12 cellular contexts compared by ENCODE assay signal in genomic region chr6:34530753-34531365, GRCh38. TPM values are rescaled to one million over a fixed set of nuclear protein-coding genes. Genes with fewer than 3 reads are reported as not detected.
"Had no signal": no experiment of that assay in that cellular context is flagged by ENCODE, and none has a peak within 500 bp of the region (broad histone marks: within the 10 kb centered on the region; RNA-seq: fewer than 3 reads in every experiment).

No MANE protein-coding gene starts in this region.

- H3K27me3 Mint-ChIP-seq: activated naive CD8-positive, alpha-beta T cell treated with anti-CD3 and anti-CD28 coated beads, Interleukin-2, amount 10 ng/mL, durations not matched to agents 7 days and 5 days; naive thymus-derived CD8-positive, alpha-beta T cell had no signal

- H3K9me3 ChIP-seq: breast epithelium, right atrium auricular region, upper lobe of right lung had no signal

- ATAC-seq: upper lobe of right lung had no signal

- H3K9me3 Mint-ChIP-seq: activated CD4-positive, alpha-beta T cell treated with anti-CD3 and anti-CD28 coated beads, Interleukin-2, amount 10 ng/mL, durations not matched to agents 7 days and 5 days; activated naive CD8-positive, alpha-beta T cell treated with anti-CD3 and anti-CD28 coated beads, Interleukin-2, amount 10 ng/mL, durations not matched to agents 7 days and 5 days; naive thymus-derived CD8-positive, alpha-beta T cell had no signal

- H3K36me3 Mint-ChIP-seq: activated naive CD8-positive, alpha-beta T cell treated with anti-CD3 and anti-CD28 coated beads, Interleukin-2, amount 10 ng/mL, durations not matched to agents 7 days and 5 days; naive thymus-derived CD8-positive, alpha-beta T cell had no signal

- H3K36me3 ChIP-seq: breast epithelium, right atrium auricular region, upper lobe of right lung had no signal

- H3K4me3 ChIP-seq: upper lobe of right lung had no signal

- DNase-seq: activated CD4-positive, CD25-positive, alpha-beta regulatory T cell; activated CD8-positive, alpha-beta memory T cell treated with anti-CD3 and anti-CD28 coated beads for 24 hours; activated naive CD8-positive, alpha-beta T cell treated with anti-CD3 and anti-CD28 coated beads, Interleukin-2, amount 10 ng/mL, durations not matched to agents 7 days and 5 days; small intestine; stimulated activated naive CD4-positive, alpha-beta T cell treated with Interleukin-2 at 50 U/mL for 16 hours; upper lobe of right lung had no signal

- H3K27ac ChIP-seq: breast epithelium, upper lobe of right lung had no signal

- H3K27ac Mint-ChIP-seq: activated CD4-positive, alpha-beta T cell treated with anti-CD3 and anti-CD28 coated beads, Interleukin-2, amount 10 ng/mL, durations not matched to agents 7 days and 5 days; activated naive CD8-positive, alpha-beta T cell treated with anti-CD3 and anti-CD28 coated beads, Interleukin-2, amount 10 ng/mL, durations not matched to agents 7 days and 5 days had no signal

- H3K27me3 ChIP-seq: breast epithelium, right atrium auricular region, upper lobe of right lung had no signal

- H3K4me3 Mint-ChIP-seq: activated CD4-positive, alpha-beta T cell treated with anti-CD3 and anti-CD28 coated beads, Interleukin-2, amount 10 ng/mL, durations not matched to agents 7 days and 5 days; activated naive CD8-positive, alpha-beta T cell treated with anti-CD3 and anti-CD28 coated beads, Interleukin-2, amount 10 ng/mL, durations not matched to agents 7 days and 5 days; naive thymus-derived CD8-positive, alpha-beta T cell had no signal

RNA-seq across cellular contexts. Expression of gene SPDEF, which starts 25.3 kb away (rescaled TPM):
- total RNA-seq: activated CD4-positive, alpha-beta T cell treated with anti-CD3 and anti-CD28 coated beads, Interleukin-2, amount 10 ng/mL, durations not matched to agents 7 days and 5 days; activated naive CD8-positive, alpha-beta T cell treated with anti-CD3 and anti-CD28 coated beads, Interleukin-2, amount 10 ng/mL, durations not matched to agents 7 days and 5 days; dermis microvascular lymphatic vessel endothelial cell; naive thymus-derived CD8-positive, alpha-beta T cell; posterior vena cava had no signal
- polyA plus RNA-seq: naive thymus-derived CD8-positive, alpha-beta T cell had no signal
